9 cellular contexts compared by ENCODE assay signal in the genomic region with DNA sequence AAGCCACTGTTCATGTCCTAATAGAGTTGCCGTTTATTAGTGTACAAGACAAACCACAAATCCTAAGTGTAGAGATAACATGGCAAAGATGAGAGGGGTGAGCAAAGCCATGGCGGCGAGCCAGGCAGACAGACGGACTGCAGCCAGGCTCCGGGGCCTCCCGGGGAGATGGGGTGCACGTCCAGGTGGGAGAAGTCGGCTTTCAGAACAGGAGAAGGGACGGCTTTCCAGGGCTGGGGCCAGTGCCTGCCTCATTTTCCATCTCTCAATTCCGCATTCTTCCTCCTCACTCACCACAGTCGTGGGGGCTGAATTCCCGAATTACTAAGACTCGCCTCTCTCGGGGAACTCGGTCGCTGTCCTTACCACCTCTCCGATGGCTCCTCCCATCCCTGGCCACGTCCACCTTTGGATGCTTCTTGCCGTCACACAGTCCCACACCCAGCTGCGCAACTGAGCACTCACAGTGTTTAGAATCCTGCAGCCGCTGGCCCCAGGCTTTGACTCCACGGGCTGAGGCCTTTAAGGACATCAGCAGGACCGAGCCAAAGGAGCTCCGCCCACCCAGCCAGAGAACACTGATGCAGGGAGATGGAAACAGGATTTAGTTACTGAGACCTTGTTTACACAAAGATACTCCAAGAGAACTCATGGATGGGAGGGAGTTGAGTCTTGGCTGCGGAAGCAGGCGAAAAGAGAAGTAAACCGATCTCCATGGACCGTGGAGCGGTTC. TPM values are rescaled to one million over a fixed set of nuclear protein-coding genes. Genes with fewer than 3 reads are reported as not detected.
DNase-seq lines count a peak whose midpoint lies in the region; ATAC-seq, FAIRE-seq and TF ChIP-seq lines count a peak whose summit lies in the region.
"Had no signal": no experiment of that assay in that cellular context is flagged by ENCODE, and none has a peak within 500 bp of the region (broad histone marks: within the 10 kb centered on the region; RNA-seq: fewer than 3 reads in every experiment).

No MANE protein-coding gene starts in this region.

- H3K4me2 ChIP-seq in IMR-90 (ENCODE audit: low read depth, low read length), result peak overlapping the region; percentile 61
- H3K4me2 ChIP-seq in astrocyte (ENCODE audit: low read length), result peak overlapping the region; percentile 48

- H2BK5ac ChIP-seq in IMR-90 (ENCODE audit: low read depth, low read length, poor library complexity, severe bottlenecking), result peak overlapping the region; percentile 22

- H3K27me3 Mint-ChIP-seq in astrocyte (ENCODE audit: low read depth, unreplicated experiment), result peaks cover 4% of the 10 kb centered on the region
- peaks cover 5% of the 10 kb centered on the region in 2 donors for H3K27me3 Mint-ChIP-seq in natural killer cell treated with Interleukin-12 subunit alpha and Interleukin-12 subunit beta and Interleukin-15 and Interleukin-18, amount 100 ng/mL, for 72 hours

- no peak overlapping the region for H3K27ac Mint-ChIP-seq in astrocyte (ENCODE audit: unreplicated experiment)
- H3K27ac Mint-ChIP-seq in natural killer cell treated with Interleukin-12 subunit alpha and Interleukin-12 subunit beta and Interleukin-15 and Interleukin-18, amount 100 ng/mL, for 72 hours, result no peak overlapping the region

- H3K4ac ChIP-seq in IMR-90 (ENCODE audit: low read depth, low read length), result peak overlapping the region; percentile 57

- H3K27me3 ChIP-seq in IMR-90 (ENCODE audit: control insufficient read depth, insufficient read depth, low read length) (no peaks in the 10 kb centered on the region), astrocyte (ENCODE audit: insufficient read depth, low read length) (peaks cover 6% of the 10 kb centered on the region), suprapubic skin (no peaks in the 10 kb centered on the region)

- H4K20me1 ChIP-seq in IMR-90 (ENCODE audit: insufficient read depth, low read length), result no peaks in the 10 kb centered on the region
- no peaks in the 10 kb centered on the region for H4K20me1 ChIP-seq in astrocyte (ENCODE audit: insufficient read depth, low read length)

- H3K36me3 Mint-ChIP-seq in astrocyte (ENCODE audit: low read depth, unreplicated experiment), result no peaks in the 10 kb centered on the region
- no peaks in the 10 kb centered on the region for H3K36me3 Mint-ChIP-seq in natural killer cell treated with Interleukin-12 subunit alpha and Interleukin-12 subunit beta and Interleukin-15 and Interleukin-18, amount 100 ng/mL, for 72 hours

- H4K5ac ChIP-seq in IMR-90 (ENCODE audit: low read depth, low read length), result peak overlapping the region; percentile 33

- WGBS in IMR-90 (ENCODE audit: extremely low coverage in 2 of 2, insufficient read length in 1 of 2), 2 experiments, result 19% methylated on average over 23 of the region's 29 CpGs; no CpG with 5 or more reads in 1 of the 2 experiments
- 59% methylated on average over 29 of the region's 29 CpGs for WGBS in suprapubic skin

- TF ChIP-seq CTCF in IMR-90 (conservative IDR thresholded peaks at IDR 0.05; ENCODE audit: low read depth, low read length) (no peak), astrocyte (IDR thresholded peaks at IDR 0.05; ENCODE audit: insufficient read depth, low read depth, low read length) (no peak), suprapubic skin (IDR thresholded peaks at IDR 0.05) (no peak)

- H3K4me1 Mint-ChIP-seq in astrocyte (ENCODE audit: low read depth, unreplicated experiment), result no peaks in the 10 kb centered on the region
- H3K4me1 Mint-ChIP-seq in natural killer cell treated with Interleukin-12 subunit alpha and Interleukin-12 subunit beta and Interleukin-15 and Interleukin-18, amount 100 ng/mL, for 72 hours (ENCODE audit: low read depth in 2 of 2), result no peaks in the 10 kb centered on the region

- peak overlapping the region; percentile 52; the same call in 1 of the 2 replicates for H2BK120ac ChIP-seq in IMR-90 (ENCODE audit: low read depth, low read length)

- peaks cover 2% of the 10 kb centered on the region; the same call in 1 of the 2 replicates for H3K9me1 ChIP-seq in IMR-90 (ENCODE audit: insufficient read depth, low read length)

- H3K9ac ChIP-seq in IMR-90 (ENCODE audit: low read depth, low read length) (peak overlapping the region; percentile 61), astrocyte (ENCODE audit: low read length) (no peak overlapping the region)

- H3K4me1 ChIP-seq in IMR-90 (ENCODE audit: control insufficient read depth, insufficient read depth, low read length) (peaks cover 7% of the 10 kb centered on the region), astrocyte (ENCODE audit: insufficient read depth, low read length) (no peaks in the 10 kb centered on the region), suprapubic skin (peaks cover 3% of the 10 kb centered on the region)

- BruUV-seq in IMR-90 (replicated peaks; lab: Mats Ljungman, UMichigan), result no TSS peak

- POLR2A ChIA-PET in IMR-90 (lab: Charles Lee; ENCODE audit: unreplicated experiment), result interaction anchor here (0.6 kb wide), 1 partner anchor 19 kb away, joined by 3 read pairs; no protein-coding TSS in a partner anchor

- H3K27ac ChIP-seq in IMR-90 (ENCODE audit: insufficient read depth, low read length) (peak overlapping the region; percentile 82), astrocyte (ENCODE audit: low read depth, low read length) (no peak overlapping the region), suprapubic skin (peak overlapping the region; percentile 71)

- ATAC-seq in IMR-90 (ENCODE audit: low read depth) (peak; percentile 94), left colon (peak; percentile 29), HG02610 (IDR thresholded peaks at IDR 0.05; ENCODE audit: unreplicated experiment) (no peak), GM21526 (IDR thresholded peaks at IDR 0.05; ENCODE audit: low FRiP score, unreplicated experiment) (no peak)
- no peak for ATAC-seq in natural killer cell treated with Interleukin-12 subunit alpha and Interleukin-12 subunit beta and Interleukin-15 and Interleukin-18, amount 100 ng/mL, for 72 hours
- ATAC-seq: GM12878 had no signal

- peak overlapping the region; percentile 30 to 34; a peak in 3 of 4 replicates for H4K8ac ChIP-seq in IMR-90 (ENCODE audit: low read depth in 2 of 2, low read length in 2 of 2)

- no peak for TF ChIP-seq EP300 in suprapubic skin (IDR thresholded peaks at IDR 0.05)

- H2AFZ ChIP-seq in IMR-90 (replicated peaks; ENCODE audit: low read length, poor library complexity), result peak overlapping the region; percentile 88
- H2AFZ ChIP-seq in astrocyte (ENCODE audit: low read depth, low read length), result peak overlapping the region; percentile 34

- dilution Hi-C loops in IMR-90 (cut with HindIII; ENCODE audit: low sequenced_read_pairs, unreplicated experiment), result no loop called here

- no peak for TF ChIP-seq POLR2A in IMR-90 (IDR thresholded peaks at IDR 0.05; ENCODE audit: low read depth, low read length)
- TF ChIP-seq POLR2A in suprapubic skin (IDR thresholded peaks at IDR 0.05), result no peak

- in situ Hi-C loops in IMR-90 (cut with MboI; ENCODE audit: low sequenced_read_pairs), result no loop called here

- intact Hi-C loops in IMR-90 (cut with micrococcal nuclease) (no loop called here), left colon (cut with DNase I, micrococcal nuclease) (no loop called here)

- H2BK15ac ChIP-seq in IMR-90 (ENCODE audit: low read depth, low read length), result peak overlapping the region; percentile 65; the same call in 2 of the 3 replicates

- H3K79me2 ChIP-seq in astrocyte (ENCODE audit: insufficient read depth, low read length), result no peaks in the 10 kb centered on the region

- no peak for FAIRE-seq in astrocyte (lab: Jason Lieb, UNC)
- FAIRE-seq: GM12878 had no signal

- H3K36me3 ChIP-seq in IMR-90 (ENCODE audit: control insufficient read depth, insufficient read depth, low read length) (no peaks in the 10 kb centered on the region), astrocyte (ENCODE audit: insufficient read depth, low read length) (no peaks in the 10 kb centered on the region), suprapubic skin (no peaks in the 10 kb centered on the region)

- CTCF ChIA-PET in IMR-90 (lab: Yijun Ruan, JAX), result interaction anchor here (0.8 kb wide), 1 partner anchor 24 kb away, joined by 4 read pairs; no protein-coding TSS in a partner anchor

- H3K4me3 ChIP-seq in IMR-90 (ENCODE audit: insufficient read depth, low read depth, low read length), result peak overlapping the region; percentile 31
- no peak overlapping the region for H3K4me3 ChIP-seq in astrocyte (ENCODE audit: insufficient read depth, low read depth, low read length)
- no peak overlapping the region for H3K4me3 ChIP-seq in suprapubic skin
- H3K4me3 ChIP-seq: GM12878 had no signal

- H2AK9ac ChIP-seq in IMR-90 (replicated peaks; ENCODE audit: low read depth, low read length, poor library complexity), result peak overlapping the region; percentile 45

- no peaks in the 10 kb centered on the region for H3K79me1 ChIP-seq in IMR-90 (ENCODE audit: low read depth in 1 of 2, low read length in 2 of 2)

- peak overlapping the region; percentile 9; the same call in 1 of the 2 replicates for H2BK20ac ChIP-seq in IMR-90 (ENCODE audit: low read depth, low read length)

- H3K9me3 Mint-ChIP-seq in astrocyte (ENCODE audit: unreplicated experiment), result peaks cover 3% of the 10 kb centered on the region
- peaks cover 2% of the 10 kb centered on the region for H3K9me3 Mint-ChIP-seq in natural killer cell treated with Interleukin-12 subunit alpha and Interleukin-12 subunit beta and Interleukin-15 and Interleukin-18, amount 100 ng/mL, for 72 hours

- H2AK5ac ChIP-seq in IMR-90 (ENCODE audit: low read depth, low read length), result no peak overlapping the region

- 0 out of 2 replicates have a peak overlapping the region, but pooled peaks have one; percentile 17 for H3K56ac ChIP-seq in IMR-90 (ENCODE audit: extremely low read depth, insufficient read depth, low read length)

- DNase-seq in IMR-90 (peak; percentile 56), astrocyte (ENCODE audit: low read depth) (no peak), left colon (peak; percentile 56 to 81), suprapubic skin (ENCODE audit: low spot score in 2 of 2) (peak; percentile 86 to 93), NCI-H128 (lab: John Stamatoyannopoulos, UW; ENCODE audit: unreplicated experiment) (no peak)
- DNase-seq in natural killer cell treated with Interleukin-12 subunit alpha and Interleukin-12 subunit beta and Interleukin-15 and Interleukin-18, amount 100 ng/mL, for 72 hours (ENCODE audit: low spot score), result no peak

- no peak overlapping the region for H3K4me3 Mint-ChIP-seq in astrocyte (ENCODE audit: unreplicated experiment)
- H3K4me3 Mint-ChIP-seq in natural killer cell treated with Interleukin-12 subunit alpha and Interleukin-12 subunit beta and Interleukin-15 and Interleukin-18, amount 100 ng/mL, for 72 hours, result no peak overlapping the region

- H3K9me3 ChIP-seq in IMR-90 (ENCODE audit: control insufficient read depth, insufficient read depth, low read length) (no peaks in the 10 kb centered on the region), astrocyte (ENCODE audit: insufficient read depth, low read depth, low read length) (no peaks in the 10 kb centered on the region), suprapubic skin (no peaks in the 10 kb centered on the region)

- peak overlapping the region; percentile 66 for H4K91ac ChIP-seq in IMR-90 (ENCODE audit: insufficient read depth, low read depth, low read length)

- H3K14ac ChIP-seq in IMR-90 (replicated peaks; ENCODE audit: low read depth, low read length), result no peak overlapping the region; the same call in 1 of the 2 replicates

- 0 out of 2 replicates have a peak overlapping the region, but pooled peaks have one; percentile 16 for H3K23ac ChIP-seq in IMR-90 (ENCODE audit: low read depth, low read length)

- peak overlapping the region; percentile 68; the same call in 1 of the 2 replicates for H3K18ac ChIP-seq in IMR-90 (ENCODE audit: low read depth, low read length)

- TF ChIP-seq RAD21 in IMR-90 (IDR thresholded peaks at IDR 0.05; ENCODE audit: low read length), result no peak

RNA-seq across cellular contexts. Expression of a gene that starts 59.7 kb away (rescaled TPM):
- 1.7 and 2.5 TPM in 2 replicates for total RNA-seq in IMR-90 (2012; rRNA removed)
- 5.5 and 5.7 TPM in 2 replicates for polyA plus RNA-seq in IMR-90 (2012; rRNA removed)
- polyA plus RNA-seq in IMR-90 (2012; cell fraction: cytosol; rRNA removed), result 2.2 and 2.8 TPM in 2 replicates
- 32.3 and 51.9 TPM in 2 replicates for polyA plus RNA-seq in IMR-90 (2012; cell fraction: nucleus; rRNA removed; ENCODE audit: low replicate concordance)
- total RNA-seq in astrocyte, result 0.36 and 0.96 TPM in 2 replicates
- total RNA-seq in left colon, result 1 to 10 TPM; 4.0 to 4.6 TPM
- total RNA-seq in suprapubic skin, result 1 to 10 TPM in 3 of 4 donors, under 1 TPM in 1; 0.62 to 3.9 (median 1.5) TPM
- total RNA-seq in natural killer cell treated with Interleukin-12 subunit alpha and Interleukin-12 subunit beta and Interleukin-15 and Interleukin-18, amount 100 ng/mL, for 72 hours, result 1 to 10 TPM in 1 of 2 donors, under 1 TPM in 1; 0.14 to 1.1 TPM
- total RNA-seq: GM12878 had no signal
- polyA plus RNA-seq: GM12878 had no signal

Comparison
In these comparisons a context has a peak if more than half of its experiments do, and no peak if none do; other contexts are left out.
1. ATAC-seq: peak in IMR-90 (single experiment) and left colon (single experiment); none in HG02610 (single experiment), GM21526 (single experiment) and natural killer cell treated with Interleukin-12 subunit alpha and Interleukin-12 subunit beta and Interleukin-15 and Interleukin-18, amount 100 ng/mL, for 72 hours (0 of 2).
2. DNase-seq: peak in IMR-90 (single experiment), left colon (2 of 2) and suprapubic skin (2 of 2); none in astrocyte (single experiment), NCI-H128 (single experiment) and natural killer cell treated with Interleukin-12 subunit alpha and Interleukin-12 subunit beta and Interleukin-15 and Interleukin-18, amount 100 ng/mL, for 72 hours (single experiment).